ENCODE assay signal across 10 cellular contexts in genomic region chr14:55938249-55938791, GRCh38.
A peak's percentile ranks its signal among the peaks of the same experiment; 100 is the strongest.
DNase-seq lines count a peak whose midpoint lies in the region; ATAC-seq, FAIRE-seq and TF ChIP-seq lines count a peak whose summit lies in the region.
"Had no signal": no experiment of that assay in that cellular context is flagged by ENCODE, and none has a peak within 500 bp of the region (broad histone marks: within the 10 kb centered on the region; RNA-seq: fewer than 3 reads in every experiment).

No MANE protein-coding gene starts in this region.

- H3K4me3 Mint-ChIP-seq in CD4-positive, alpha-beta T cell = no peak overlapping the region
- H3K4me3 Mint-ChIP-seq: activated CD8-positive, alpha-beta T cell treated with anti-CD3 and anti-CD28 coated beads, Interleukin-2, amount 10 ng/mL, durations not matched to agents 7 days and 5 days had no signal

- H3K4me1 Mint-ChIP-seq in CD4-positive, alpha-beta T cell (ENCODE audit: low read depth) = no peaks in the 10 kb centered on the region

- ATAC-seq in pancreas = peak in 3 of 4 donors; percentile 39 to 49 (median 45)
- no peak for ATAC-seq in CD4-positive, alpha-beta T cell (ENCODE audit: poor library complexity)
- ATAC-seq: activated CD8-positive, alpha-beta T cell treated with anti-CD3 and anti-CD28 coated beads, Interleukin-2, amount 10 ng/mL, durations not matched to agents 7 days and 5 days had no signal

- CTCF ChIA-PET in CD4-positive, alpha-beta T cell (lab: Charles Lee) = interaction anchor here (1.4 kb wide), 1 partner anchor 9 kb away, joined by 5 read pairs; no protein-coding TSS in a partner anchor

- H3K27ac ChIP-seq in pancreas (no peak overlapping the region), tibial nerve (peak overlapping the region in 2 of 4 donors; percentile 13 to 20)
- no peak overlapping the region for H3K27ac ChIP-seq in CD4-positive, alpha-beta T cell (ENCODE audit: low read depth, low read length)
- H3K27ac ChIP-seq: HL-60 had no signal

- H3K27me3 ChIP-seq in pancreas = no peaks in the 10 kb centered on the region
- H3K27me3 ChIP-seq in tibial nerve = no peaks in the 10 kb centered on the region
- H3K27me3 ChIP-seq in CD4-positive, alpha-beta T cell (ENCODE audit: control insufficient read depth, insufficient read depth, low read length) = no peaks in the 10 kb centered on the region

- TF ChIP-seq CTCF in epithelial cell of proximal tubule (conservative IDR thresholded peaks at IDR 0.05; ENCODE audit: low read depth, low read length) (no peak), pancreas (IDR thresholded peaks at IDR 0.05) (no peak), tibial nerve (IDR thresholded peaks at IDR 0.05) (no peak)
- no peak for TF ChIP-seq CTCF in CD4-positive, alpha-beta T cell (IDR thresholded peaks at IDR 0.05)

- H3K36me3 Mint-ChIP-seq in CD4-positive, alpha-beta T cell (ENCODE audit: low read depth) = no peaks in the 10 kb centered on the region

- peaks cover 6% of the 10 kb centered on the region for H3K27me3 Mint-ChIP-seq in CD4-positive, alpha-beta T cell

- H3K36me3 ChIP-seq in pancreas = no peaks in the 10 kb centered on the region
- no peaks in the 10 kb centered on the region for H3K36me3 ChIP-seq in tibial nerve

- intact Hi-C loops in pancreas (cut with DNase I) = no loop called here
- intact Hi-C loops in CD4-positive, alpha-beta T cell (cut with DNase I, micrococcal nuclease) = no loop called here

- WGBS in pancreas, 2 donors = 61 to 72% methylated on average over 10 of the region's 10 CpGs
- 36 to 54% methylated on average over 10 of the region's 10 CpGs for WGBS in tibial nerve, 2 donors

- peaks cover 3% of the 10 kb centered on the region for H3K9me3 Mint-ChIP-seq in CD4-positive, alpha-beta T cell

- no peaks in the 10 kb centered on the region for H3K9me3 ChIP-seq in pancreas
- H3K9me3 ChIP-seq in tibial nerve = peaks cover 0 to 11% (median 0%) of the 10 kb centered on the region in 4 donors
- peaks cover 4% of the 10 kb centered on the region for H3K9me3 ChIP-seq in CD4-positive, alpha-beta T cell (ENCODE audit: control insufficient read depth, low read length)

- POLR2A ChIA-PET in CD4-positive, alpha-beta T cell (lab: Charles Lee) = no interaction called here

- no peak for TF ChIP-seq POLR2A in tibial nerve (IDR thresholded peaks at IDR 0.05)

- no peak overlapping the region for H3K27ac Mint-ChIP-seq in CD4-positive, alpha-beta T cell
- H3K27ac Mint-ChIP-seq: activated CD8-positive, alpha-beta T cell treated with anti-CD3 and anti-CD28 coated beads, Interleukin-2, amount 10 ng/mL, durations not matched to agents 7 days and 5 days had no signal

- DNase-seq in EH (ENCODE audit: low read depth) (peak; percentile 43), NCI-H2196 treated with DMSO at 0.1 percent for 48 hours (lab: John Stamatoyannopoulos, UW; ENCODE audit: unreplicated experiment) (peak; percentile 65), epithelial cell of proximal tubule (ENCODE audit: low read depth) (peak; percentile 72), pancreas (no peak), tibial nerve (ENCODE audit: low spot score in 2 of 2) (no peak), NCI-H187 (lab: John Stamatoyannopoulos, UW) (no peak)
- DNase-seq in activated CD4-positive, alpha-beta T cell treated with anti-CD3 and anti-CD28 coated beads for 48 hours = no peak
- DNase-seq in CD4-positive, alpha-beta T cell = no peak
- DNase-seq: activated CD8-positive, alpha-beta T cell treated with anti-CD3 and anti-CD28 coated beads, Interleukin-2, amount 10 ng/mL, durations not matched to agents 7 days and 5 days had no signal

- no peak for TF ChIP-seq EP300 in tibial nerve (IDR thresholded peaks at IDR 0.05)

- H3K4me3 ChIP-seq in epithelial cell of proximal tubule (ENCODE audit: low read depth, low read length) = no peak overlapping the region
- no peak overlapping the region for H3K4me3 ChIP-seq in pancreas
- no peak overlapping the region for H3K4me3 ChIP-seq in tibial nerve

- FAIRE-seq in pancreas (lab: Jason Lieb, UNC) = no peak

- peaks cover 0 to 4% (median 4%) of the 10 kb centered on the region in 3 donors for H3K4me1 ChIP-seq in pancreas
- peaks cover 0 to 7% (median 0%) of the 10 kb centered on the region in 4 donors for H3K4me1 ChIP-seq in tibial nerve

Comparison
In these comparisons a context has a peak if more than half of its experiments do, and no peak if none do; other contexts are left out.
1. DNase-seq: peak in EH (single experiment), NCI-H2196 treated with DMSO at 0.1 percent for 48 hours (single experiment) and epithelial cell of proximal tubule (single experiment); none in pancreas (0 of 6), tibial nerve (0 of 2), activated CD4-positive, alpha-beta T cell treated with anti-CD3 and anti-CD28 coated beads for 48 hours (single experiment), CD4-positive, alpha-beta T cell (0 of 10) and NCI-H187 (0 of 2).